11 cellular contexts compared by ENCODE assay signal in genomic region chr12:59499774-59500173, GRCh38.
DNase-seq lines count a peak whose midpoint lies in the region; ATAC-seq lines count a peak whose summit lies in the region.
"Had no signal": no experiment of that assay in that cellular context is flagged by ENCODE, and none has a peak within 500 bp of the region (broad histone marks: within the 10 kb centered on the region; RNA-seq: fewer than 3 reads in every experiment).

No MANE protein-coding gene starts in this region.

- DNase-seq in MV-4-11 (lab: John Stamatoyannopoulos, UW): peak; percentile 2
- DNase-seq in NCI-H345 (lab: John Stamatoyannopoulos, UW): no peak
- no peak for DNase-seq in stimulated activated naive CD4-positive, alpha-beta T cell treated with Interleukin-2 at 50 U/mL for 16 hours (lab: John Stamatoyannopoulos, UW)
- DNase-seq in nucleus accumbens (lab: John Stamatoyannopoulos, UW): no peak
- DNase-seq in iPS-NIHi7 (ENCODE audit: extremely low spot score): no peak
- DNase-seq: immature natural killer cell, natural killer cell, T-helper 17 cell had no signal

- ATAC-seq in GM18858 (IDR thresholded peaks at IDR 0.05; ENCODE audit: unreplicated experiment) (peak; percentile 97), GM21390 (IDR thresholded peaks at IDR 0.05; ENCODE audit: unreplicated experiment) (peak; percentile 95), HG03039 (IDR thresholded peaks at IDR 0.05; ENCODE audit: unreplicated experiment) (peak; percentile 94)
- ATAC-seq: natural killer cell, T-helper 17 cell had no signal
